In the genomic region with DNA sequence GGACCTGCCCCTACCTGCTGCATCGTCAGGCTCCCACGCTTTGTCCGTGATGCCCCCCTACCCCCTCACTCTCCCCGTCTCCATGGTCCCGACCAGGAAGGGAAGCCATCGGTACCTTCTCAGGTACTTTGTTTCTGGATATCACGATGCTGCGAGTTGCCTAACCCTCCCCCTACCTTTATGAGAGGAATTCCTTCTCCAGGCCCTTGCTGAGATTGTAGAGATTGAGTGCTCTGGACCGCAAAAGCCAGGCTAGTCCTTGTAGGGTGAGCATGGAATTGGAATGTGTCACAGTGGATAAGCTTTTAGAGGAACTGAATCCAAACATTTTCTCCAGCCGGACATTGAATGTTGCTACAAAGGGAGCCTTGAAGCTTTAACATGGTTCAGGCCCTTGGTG, we compare ENCODE assay signal across 16 cellular contexts. TPM values are rescaled to one million over a fixed set of nuclear protein-coding genes. Genes with fewer than 3 reads are reported as not detected.
DNase-seq lines count a peak whose midpoint lies in the region; TF ChIP-seq lines count a peak whose summit lies in the region.
"Had no signal": no experiment of that assay in that cellular context is flagged by ENCODE, and none has a peak within 500 bp of the region (broad histone marks: within the 10 kb centered on the region; RNA-seq: fewer than 3 reads in every experiment).

No MANE protein-coding gene starts in this region.

- H3K27ac Mint-ChIP-seq in neural progenitor cell (peak overlapping the region; percentile 74), MCF 10A (ENCODE audit: low read depth, unreplicated experiment) (no peak overlapping the region)
- H3K27ac Mint-ChIP-seq: CD14-positive monocyte had no signal

- intact Hi-C loops in transverse colon (cut with DNase I; ENCODE audit: low total_unique reads) (no loop called here), MCF 10A (cut with micrococcal nuclease) (no loop called here)

- POLR2A ChIA-PET in RWPE1 (lab: Yijun Ruan, JAX; ENCODE audit: low non-redundant PET) = no interaction called here
- POLR2A ChIA-PET in MCF 10A (lab: Yijun Ruan, JAX) = no interaction called here

- H3K4me1 Mint-ChIP-seq in neural progenitor cell = peaks cover 14% of the 10 kb centered on the region
- peaks cover 34% of the 10 kb centered on the region for H3K4me1 Mint-ChIP-seq in MCF 10A (ENCODE audit: insufficient read depth, unreplicated experiment)
- H3K4me1 Mint-ChIP-seq: CD14-positive monocyte had no signal

- H3K9me3 ChIP-seq in neural progenitor cell (ENCODE audit: low read depth) (no peaks in the 10 kb centered on the region), transverse colon (no peaks in the 10 kb centered on the region)

- H3K4me3 ChIP-seq in neural progenitor cell (no peak overlapping the region), transverse colon (no peak overlapping the region)
- H3K4me3 ChIP-seq: GM12878 had no signal

- H4K20me1 ChIP-seq in neural progenitor cell (ENCODE audit: low read depth) = no peaks in the 10 kb centered on the region

- H3K9me3 Mint-ChIP-seq in neural progenitor cell = no peaks in the 10 kb centered on the region
- H3K9me3 Mint-ChIP-seq in MCF 10A (ENCODE audit: unreplicated experiment) = no peaks in the 10 kb centered on the region

- TF ChIP-seq EP300 in transverse colon (IDR thresholded peaks at IDR 0.05; ENCODE audit: low read depth) = no peak

- H3K27me3 Mint-ChIP-seq in neural progenitor cell (ENCODE audit: insufficient read depth, low read depth) = peaks cover 3% of the 10 kb centered on the region
- no peaks in the 10 kb centered on the region for H3K27me3 Mint-ChIP-seq in MCF 10A (ENCODE audit: insufficient read depth, unreplicated experiment)

- H3K4me2 ChIP-seq in neural progenitor cell = no peak overlapping the region

- no peak overlapping the region for H3K9ac ChIP-seq in neural progenitor cell

- H3K36me3 ChIP-seq in neural progenitor cell (no peaks in the 10 kb centered on the region), transverse colon (no peaks in the 10 kb centered on the region)

- DNase-seq in RWPE1 (ENCODE audit: low spot score) = no peak
- DNase-seq in left kidney (ENCODE audit: low read depth, low spot score) = peak; percentile 51
- no peak for DNase-seq in neural progenitor cell (ENCODE audit: low spot score)
- DNase-seq in transverse colon = no peak
- no peak for DNase-seq in MCF 10A (ENCODE audit: unreplicated experiment)
- no peak for DNase-seq in stimulated activated CD4-positive, alpha-beta T cell treated with anti-CD3 and anti-CD28 coated beads, Interleukin-4, amount 100 ng/mL, for 24 hours
- DNase-seq in AG08396 (ENCODE audit: low spot score) = no peak
- DNase-seq: GDM1, NCI-H1092 treated with DMSO at 0.1 percent for 48 hours, NCI-H146 had no signal

- TF ChIP-seq POLR2A in transverse colon (IDR thresholded peaks at IDR 0.05) = no peak

- H3K27ac ChIP-seq in RWPE1 (peak overlapping the region; percentile 68; the same call in 1 of the 2 replicates), neural progenitor cell (no peak overlapping the region), transverse colon (peak overlapping the region; percentile 48 to 73 (median 70))

- in situ Hi-C loops in transverse colon (cut with MboI; ENCODE audit: low pct_ligation_motif_present in 1 of 4, low pct_unique_long_range_greater_than_20kb in 1 of 4, low sequenced_read_pairs in 3 of 4) = no loop called here

- H3K4me1 ChIP-seq in neural progenitor cell (no peaks in the 10 kb centered on the region), transverse colon (peaks cover 16 to 57% (median 29%) of the 10 kb centered on the region in 4 donors)

- TF ChIP-seq CTCF in RWPE1 (conservative IDR thresholded peaks at IDR 0.05; ENCODE audit: low read depth) (no peak), neural progenitor cell (IDR thresholded peaks at IDR 0.05) (no peak), transverse colon (IDR thresholded peaks at IDR 0.05) (no peak), MCF 10A (IDR thresholded peaks at IDR 0.05; ENCODE audit: unreplicated experiment) (no peak)

- H3K36me3 Mint-ChIP-seq in neural progenitor cell (peaks cover 31% of the 10 kb centered on the region), MCF 10A (ENCODE audit: insufficient read depth, unreplicated experiment) (peaks cover 6% of the 10 kb centered on the region)

- WGBS in transverse colon (ENCODE audit: low coverage in 1 of 2), 2 donors = 83 to 100% methylated on average over 2 to 10 of the region's 10 CpGs

- CTCF ChIA-PET in RWPE1 (lab: Yijun Ruan, JAX) (interaction anchor here (0.6 to 1.7 kb wide), 3 partner anchors 10 to 462 kb away, joined by 4 to 7 read pairs (median 4); no protein-coding TSS in a partner anchor), MCF 10A (lab: Yijun Ruan, JAX) (interaction anchor here (0.7 to 5.0 kb wide), 7 partner anchors 7 to 311 kb away, joined by 3 to 45 read pairs (median 17); partner anchors contain the start of gene C1orf226)

- H3K4me3 Mint-ChIP-seq in neural progenitor cell (no peak overlapping the region), MCF 10A (ENCODE audit: unreplicated experiment) (no peak overlapping the region)

- no peak overlapping the region for H2AFZ ChIP-seq in neural progenitor cell (replicated peaks)

- no peaks in the 10 kb centered on the region for H3K27me3 ChIP-seq in neural progenitor cell
- H3K27me3 ChIP-seq in transverse colon = no peaks in the 10 kb centered on the region

- no peaks in the 10 kb centered on the region for H3F3A ChIP-seq in neural progenitor cell (ENCODE audit: low read depth)

- no peaks in the 10 kb centered on the region for H3K79me2 ChIP-seq in neural progenitor cell (ENCODE audit: low read depth)

- BruUV-seq in MCF 10A (replicated peaks; lab: Mats Ljungman, UMichigan) = no TSS peak

RNA-seq across cellular contexts. Expression of gene SPATA46, which starts 8.9 kb away (rescaled TPM):
- not detected in 2 replicates for total RNA-seq in neural progenitor cell (ENCODE audit: low replicate concordance)
- not detected for total RNA-seq in transverse colon
- not detected in 2 replicates for total RNA-seq in MCF 10A (2022)
- total RNA-seq: GM12878, H1, LHCN-M2, NCI-H460, Right ventricle myocardium superior had no signal

RNA-seq across cellular contexts. Expression of gene C1orf226, which starts 13.8 kb away (rescaled TPM):
- 3.9 and 11.3 TPM in 2 replicates for total RNA-seq in neural progenitor cell (ENCODE audit: low replicate concordance)
- 10 to 100 TPM; 13.1 to 20.3 (median 16.7) TPM for total RNA-seq in transverse colon
- 3.1 and 3.3 TPM in 2 replicates for total RNA-seq in MCF 10A (2022)
- total RNA-seq: GM12878 had no signal

RNA-seq across cellular contexts. Expression of gene SH2D1B, which starts 44.2 kb away (rescaled TPM):
- total RNA-seq in neural progenitor cell (ENCODE audit: low replicate concordance) (not detected in 2 replicates), transverse colon (1 to 10 TPM in 1 of 4 donors, under 1 TPM in 3; 0.37 to 1.4 (median 0.81) TPM), MCF 10A (2022) (not detected in 2 replicates)
- total RNA-seq: GM12878, H1, NCI-H460 had no signal
